In the genomic region with DNA sequence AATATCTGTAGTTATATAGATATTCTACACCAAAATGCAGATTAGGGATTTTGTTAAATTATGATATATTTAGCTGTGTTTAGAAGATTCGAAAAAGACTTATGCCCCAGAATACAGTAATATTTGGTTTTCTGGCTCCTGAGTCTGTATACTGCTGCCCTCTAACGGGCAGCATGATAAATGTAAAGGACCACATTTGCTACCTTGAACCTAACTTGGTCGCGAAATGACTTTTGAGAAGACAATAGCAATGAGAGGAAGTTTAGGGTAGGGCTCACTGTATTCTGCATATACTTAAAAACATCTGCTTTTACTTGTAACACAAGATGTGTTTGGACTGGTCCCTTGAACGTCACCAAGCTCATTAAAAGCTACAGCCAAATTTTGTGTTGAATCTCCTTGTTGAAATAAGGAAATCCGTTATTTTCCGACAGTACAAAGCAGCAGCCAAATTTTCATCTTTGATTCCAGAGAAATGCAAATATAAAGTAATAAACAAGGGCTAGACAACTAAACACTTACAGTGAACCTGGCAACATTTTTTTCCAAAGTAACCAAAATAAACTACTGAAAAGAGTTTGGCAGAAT, we compare ENCODE assay signal across 9 cellular contexts.
A peak's percentile ranks its signal among the peaks of the same experiment; 100 is the strongest.
DNase-seq lines count a peak whose midpoint lies in the region; ATAC-seq and TF ChIP-seq lines count a peak whose summit lies in the region.
"Had no signal": no experiment of that assay in that cellular context is flagged by ENCODE, and none has a peak within 500 bp of the region (broad histone marks: within the 10 kb centered on the region; RNA-seq: fewer than 3 reads in every experiment).

No MANE protein-coding gene starts in this region.

- no peak for DNase-seq in CD8-positive, alpha-beta T cell
- peak; percentile 20 for DNase-seq in NCI-H1092 treated with DMSO at 0.1 percent for 48 hours (lab: John Stamatoyannopoulos, UW)
- DNase-seq in activated T-helper 1 cell treated with anti-CD3 and anti-CD28 coated beads, Interleukin-12 subunit alpha, Interleukin-12 subunit beta, Interleukin-2, Interleukin-4 antibody, amounts not matched to agents 30 ng/mL and 10 ng/mL and 1 ng/mL, durations not matched to agents 14 hours and 24 hours and 36 hours (ENCODE audit: low spot score): peak; percentile 9
- DNase-seq in heart left ventricle: no peak
- no peak for DNase-seq in sciatic nerve (ENCODE audit: low spot score)
- no peak for DNase-seq in DMS153 (lab: John Stamatoyannopoulos, UW)

- H3K4me1 ChIP-seq in CD8-positive, alpha-beta T cell (ENCODE audit: insufficient read depth, low read length): no peaks in the 10 kb centered on the region
- peaks cover 0 to 21% (median 9%) of the 10 kb centered on the region in 12 donors for H3K4me1 ChIP-seq in heart left ventricle

- H3K9me3 Mint-ChIP-seq in CD8-positive, alpha-beta T cell: no peaks in the 10 kb centered on the region
- H3K9me3 Mint-ChIP-seq in activated T-helper 1 cell treated with anti-CD3 and anti-CD28 coated beads, Interleukin-12 subunit alpha, Interleukin-12 subunit beta, Interleukin-2, Interleukin-4 antibody, amounts not matched to agents 30 ng/mL and 10 ng/mL and 1 ng/mL, durations not matched to agents 14 hours and 24 hours and 36 hours: no peaks in the 10 kb centered on the region

- H3K4me3 Mint-ChIP-seq in CD8-positive, alpha-beta T cell: no peak overlapping the region
- no peak overlapping the region for H3K4me3 Mint-ChIP-seq in activated T-helper 1 cell treated with anti-CD3 and anti-CD28 coated beads, Interleukin-12 subunit alpha, Interleukin-12 subunit beta, Interleukin-2, Interleukin-4 antibody, amounts not matched to agents 30 ng/mL and 10 ng/mL and 1 ng/mL, durations not matched to agents 14 hours and 24 hours and 36 hours

- H3K9me3 ChIP-seq in CD8-positive, alpha-beta T cell (ENCODE audit: low read length): no peaks in the 10 kb centered on the region
- no peaks in the 10 kb centered on the region for H3K9me3 ChIP-seq in heart left ventricle

- H3K36me3 Mint-ChIP-seq in CD8-positive, alpha-beta T cell: peaks cover 3% of the 10 kb centered on the region
- no peaks in the 10 kb centered on the region for H3K36me3 Mint-ChIP-seq in activated T-helper 1 cell treated with anti-CD3 and anti-CD28 coated beads, Interleukin-12 subunit alpha, Interleukin-12 subunit beta, Interleukin-2, Interleukin-4 antibody, amounts not matched to agents 30 ng/mL and 10 ng/mL and 1 ng/mL, durations not matched to agents 14 hours and 24 hours and 36 hours (ENCODE audit: low read depth)

- H3K27ac ChIP-seq in CD8-positive, alpha-beta T cell (ENCODE audit: low read depth, low read length): no peak overlapping the region
- H3K27ac ChIP-seq in heart left ventricle: no peak overlapping the region

- no peaks in the 10 kb centered on the region for H3K27me3 Mint-ChIP-seq in CD8-positive, alpha-beta T cell (ENCODE audit: low read depth)
- peaks cover 5% of the 10 kb centered on the region for H3K27me3 Mint-ChIP-seq in activated T-helper 1 cell treated with anti-CD3 and anti-CD28 coated beads, Interleukin-12 subunit alpha, Interleukin-12 subunit beta, Interleukin-2, Interleukin-4 antibody, amounts not matched to agents 30 ng/mL and 10 ng/mL and 1 ng/mL, durations not matched to agents 14 hours and 24 hours and 36 hours (ENCODE audit: insufficient read depth)

- no peaks in the 10 kb centered on the region for H3K36me3 ChIP-seq in CD8-positive, alpha-beta T cell (ENCODE audit: insufficient read depth, low read length)
- H3K36me3 ChIP-seq in heart left ventricle: peaks cover 0 to 10% (median 6%) of the 10 kb centered on the region in 9 donors

- intact Hi-C loops in CD8-positive, alpha-beta T cell (cut with DNase I, micrococcal nuclease): loop anchor here (1.0 to 10.0 kb wide), 6 partner anchors 108 to 438 kb away; no protein-coding TSS in a partner anchor
- intact Hi-C loops in activated T-helper 1 cell treated with anti-CD3 and anti-CD28 coated beads, Interleukin-12 subunit alpha, Interleukin-12 subunit beta, Interleukin-2, Interleukin-4 antibody, amounts not matched to agents 30 ng/mL and 10 ng/mL and 1 ng/mL, durations not matched to agents 14 hours and 24 hours and 36 hours (cut with micrococcal nuclease): loop anchor here (1.0 to 10.0 kb wide), 8 partner anchors 111 to 438 kb away; a partner anchor contains a TSS
- intact Hi-C loops in heart left ventricle (cut with DNase I) (loop anchor here (1.0 to 10.0 kb wide), 12 partner anchors 108 to 358 kb away; a partner anchor contains a TSS), sciatic nerve (cut with DNase I) (loop anchor here (5.0 kb wide), 1 partner anchor 216 kb away; no protein-coding TSS in a partner anchor)

- CTCF ChIA-PET in CD8-positive, alpha-beta T cell (lab: Charles Lee): interaction anchor here (0.6 to 2.2 kb wide), 14 partner anchors 8 to 336 kb away, joined by 3 to 16 read pairs (median 4); no protein-coding TSS in a partner anchor

- no peaks in the 10 kb centered on the region for H3K27me3 ChIP-seq in CD8-positive, alpha-beta T cell (ENCODE audit: insufficient read depth, low read length)
- H3K27me3 ChIP-seq in heart left ventricle: no peaks in the 10 kb centered on the region

- TF ChIP-seq POLR2A in heart left ventricle (IDR thresholded peaks at IDR 0.05): no peak

- TF ChIP-seq CTCF in CD8-positive, alpha-beta T cell (IDR thresholded peaks at IDR 0.05): peak; percentile 53
- TF ChIP-seq CTCF in heart left ventricle (IDR thresholded peaks at IDR 0.05): peak; percentile 50 to 83 (median 70)

- POLR2A ChIA-PET in CD8-positive, alpha-beta T cell (lab: Charles Lee): interaction anchor here (0.7 kb wide), 1 partner anchor 214 kb away, joined by 3 read pairs; no protein-coding TSS in a partner anchor

- WGBS in heart left ventricle, 4 donors: 26 to 34% (median 33%) methylated on average over 7 of the region's 7 CpGs

- H3K27ac Mint-ChIP-seq in CD8-positive, alpha-beta T cell: no peak overlapping the region
- no peak overlapping the region for H3K27ac Mint-ChIP-seq in activated T-helper 1 cell treated with anti-CD3 and anti-CD28 coated beads, Interleukin-12 subunit alpha, Interleukin-12 subunit beta, Interleukin-2, Interleukin-4 antibody, amounts not matched to agents 30 ng/mL and 10 ng/mL and 1 ng/mL, durations not matched to agents 14 hours and 24 hours and 36 hours

- H3K4me3 ChIP-seq in CD8-positive, alpha-beta T cell (ENCODE audit: low read depth, low read length): no peak overlapping the region
- no peak overlapping the region for H3K4me3 ChIP-seq in heart left ventricle
- H3K4me3 ChIP-seq: skin epidermis had no signal

- ATAC-seq in CD8-positive, alpha-beta T cell: peak; percentile 54
- peak; percentile 57 for ATAC-seq in GM18909 (IDR thresholded peaks at IDR 0.05; ENCODE audit: poor library complexity, unreplicated experiment)
- ATAC-seq in heart left ventricle: peak; percentile 55 to 83 (median 68)
- ATAC-seq in sciatic nerve: peak; percentile 79
- ATAC-seq in HG03571 (IDR thresholded peaks at IDR 0.05; ENCODE audit: unreplicated experiment): no peak

- no peaks in the 10 kb centered on the region for H3K4me1 Mint-ChIP-seq in CD8-positive, alpha-beta T cell (ENCODE audit: low read depth)
- no peaks in the 10 kb centered on the region for H3K4me1 Mint-ChIP-seq in activated T-helper 1 cell treated with anti-CD3 and anti-CD28 coated beads, Interleukin-12 subunit alpha, Interleukin-12 subunit beta, Interleukin-2, Interleukin-4 antibody, amounts not matched to agents 30 ng/mL and 10 ng/mL and 1 ng/mL, durations not matched to agents 14 hours and 24 hours and 36 hours (ENCODE audit: low read depth)

Comparison
In these comparisons a context has a peak if more than half of its experiments do, and no peak if none do; other contexts are left out.
1. DNase-seq: peak in NCI-H1092 treated with DMSO at 0.1 percent for 48 hours (single experiment) and activated T-helper 1 cell treated with anti-CD3 and anti-CD28 coated beads, Interleukin-12 subunit alpha, Interleukin-12 subunit beta, Interleukin-2, Interleukin-4 antibody, amounts not matched to agents 30 ng/mL and 10 ng/mL and 1 ng/mL, durations not matched to agents 14 hours and 24 hours and 36 hours (single experiment); none in CD8-positive, alpha-beta T cell (0 of 7), heart left ventricle (0 of 5), sciatic nerve (single experiment) and DMS153 (single experiment).